ENCODE assay signal across 17 cellular contexts in genomic region chr9:98978231-98978681, GRCh38. TPM values are rescaled to one million over a fixed set of nuclear protein-coding genes. Genes with fewer than 3 reads are reported as not detected.
DNase-seq lines count a peak whose midpoint lies in the region; ATAC-seq and TF ChIP-seq lines count a peak whose summit lies in the region.
"Had no signal": no experiment of that assay in that cellular context is flagged by ENCODE, and none has a peak within 500 bp of the region (broad histone marks: within the 10 kb centered on the region; RNA-seq: fewer than 3 reads in every experiment).

No MANE protein-coding gene starts in this region.

- no peak for TF ChIP-seq CTCF in brain (conservative IDR thresholded peaks at IDR 0.05)
- no peak for TF ChIP-seq CTCF in left lung (IDR thresholded peaks at IDR 0.05)
- no peak for TF ChIP-seq CTCF in stomach (IDR thresholded peaks at IDR 0.05)
- TF ChIP-seq CTCF in GM10248 (IDR thresholded peaks at IDR 0.05; ENCODE audit: control extremely low read depth, extremely low read depth, low read depth, missing control alignments) = no peak

- H3K4me1 ChIP-seq in HUES64 (ENCODE audit: insufficient read depth, low read length) (peaks cover 16% of the 10 kb centered on the region), left lung (peaks cover 6 to 11% of the 10 kb centered on the region in 2 donors), stomach (peaks cover 13 to 39% (median 25%) of the 10 kb centered on the region in 4 donors)

- H3K36me3 ChIP-seq in HUES64 (ENCODE audit: insufficient read depth, low read length) = no peaks in the 10 kb centered on the region
- H3K36me3 ChIP-seq in left lung = no peaks in the 10 kb centered on the region
- H3K36me3 ChIP-seq in stomach = no peaks in the 10 kb centered on the region
- H3K36me3 ChIP-seq: cardiac muscle cell had no signal

- peak overlapping the region in 4 of 5 experiments; percentile 72 to 94 (median 82) for H3K27ac Mint-ChIP-seq in brain
- no peak overlapping the region for H3K27ac Mint-ChIP-seq in activated CD4-positive, alpha-beta memory T cell treated with anti-CD3 and anti-CD28 coated beads for 36 hours
- H3K27ac Mint-ChIP-seq: stimulated activated naive CD8-positive, alpha-beta T cell treated with anti-CD3 and anti-CD28 coated beads, Interleukin-15, Interleukin-2, amounts not matched to agents 100 ng/mL and 50 ng/mL, for 24 hours had no signal

- TF ChIP-seq EP300 in stomach (IDR thresholded peaks at IDR 0.05) = no peak

- POLR2A ChIA-PET in activated CD4-positive, alpha-beta memory T cell treated with anti-CD3 and anti-CD28 coated beads for 36 hours (lab: Charles Lee) = no interaction called here
- POLR2A ChIA-PET in GM10248 (lab: Yijun Ruan, JAX) = no interaction called here

- H3K27ac ChIP-seq in HUES64 (ENCODE audit: low read depth, low read length) = peak overlapping the region; percentile 39; the same call in 1 of the 2 replicates
- H3K27ac ChIP-seq in left lung = peak overlapping the region; percentile 26 to 33
- H3K27ac ChIP-seq in stomach = peak overlapping the region in 4 of 5 donors; percentile 28 to 85 (median 67)
- H3K27ac ChIP-seq: cardiac muscle cell, epithelial cell of prostate had no signal

- no peak for ATAC-seq in left lung

- peaks cover 0 to 5% (median 0%) of the 10 kb centered on the region in 5 experiments for H3K9me3 Mint-ChIP-seq in brain
- no peaks in the 10 kb centered on the region for H3K9me3 Mint-ChIP-seq in activated CD4-positive, alpha-beta memory T cell treated with anti-CD3 and anti-CD28 coated beads for 36 hours
- H3K9me3 Mint-ChIP-seq: stimulated activated naive CD8-positive, alpha-beta T cell treated with anti-CD3 and anti-CD28 coated beads, Interleukin-15, Interleukin-2, amounts not matched to agents 100 ng/mL and 50 ng/mL, for 24 hours had no signal

- 21% methylated on average over 5 of the region's 5 CpGs for WGBS in HUES64
- WGBS in stomach, 5 donors = 39 to 49% (median 46%) methylated on average over 5 of the region's 5 CpGs

- H3K4me3 ChIP-seq in HUES64 (ENCODE audit: low read length) = no peak overlapping the region
- no peak overlapping the region for H3K4me3 ChIP-seq in left lung
- no peak overlapping the region for H3K4me3 ChIP-seq in stomach
- H3K4me3 ChIP-seq: cardiac muscle cell had no signal

- peaks cover 18% of the 10 kb centered on the region for H3K27me3 Mint-ChIP-seq in brain
- peaks cover 8% of the 10 kb centered on the region for H3K27me3 Mint-ChIP-seq in activated CD4-positive, alpha-beta memory T cell treated with anti-CD3 and anti-CD28 coated beads for 36 hours

- H3K9me3 ChIP-seq in HUES64 (ENCODE audit: insufficient read depth, low read depth, low read length) (no peaks in the 10 kb centered on the region), left lung (no peaks in the 10 kb centered on the region), stomach (no peaks in the 10 kb centered on the region)

- intact Hi-C loops in left lung (cut with DNase I) (no loop called here), stomach (cut with DNase I; ENCODE audit: low total_unique reads) (no loop called here)
- intact Hi-C loops in activated CD4-positive, alpha-beta memory T cell treated with anti-CD3 and anti-CD28 coated beads for 36 hours (cut with micrococcal nuclease) = no loop called here

- H3K4me1 Mint-ChIP-seq in brain = peaks cover 54% of the 10 kb centered on the region
- H3K4me1 Mint-ChIP-seq in activated CD4-positive, alpha-beta memory T cell treated with anti-CD3 and anti-CD28 coated beads for 36 hours (ENCODE audit: low read depth) = peaks cover 6% of the 10 kb centered on the region

- TF ChIP-seq POLR2A in stomach (IDR thresholded peaks at IDR 0.05) = no peak

- CTCF ChIA-PET in activated CD4-positive, alpha-beta memory T cell treated with anti-CD3 and anti-CD28 coated beads for 36 hours (lab: Charles Lee) = interaction anchor here (0.8 to 7.7 kb wide), 4 partner anchors 11 to 162 kb away, joined by 3 to 80 read pairs (median 33); no protein-coding TSS in a partner anchor
- CTCF ChIA-PET in GM10248 (lab: Yijun Ruan, JAX) = interaction anchor here (1.1 to 8.6 kb wide), 10 partner anchors 9 to 163 kb away, joined by 3 to 97 read pairs (median 5); no protein-coding TSS in a partner anchor

- no peak overlapping the region for H3K9ac ChIP-seq in HUES64 (ENCODE audit: low read depth, low read length)

- no peak for DNase-seq in left lung
- no peak for DNase-seq in stomach
- DNase-seq in NCI-H510A treated with DMSO at 0.1 percent for 48 hours (lab: John Stamatoyannopoulos, UW) = no peak
- DNase-seq in activated CD4-positive, alpha-beta memory T cell treated with anti-CD3 and anti-CD28 coated beads for 36 hours = no peak
- DNase-seq in GM10248 (ENCODE audit: extremely low spot score) = no peak
- no peak for DNase-seq in NCI-H748 (lab: John Stamatoyannopoulos, UW; ENCODE audit: unreplicated experiment)
- DNase-seq: activated CD4-positive, alpha-beta T cell treated with anti-CD3 and anti-CD28 coated beads, Interleukin-2, amount 50 U/mL, for 1 hour; CD4-positive, CD25-positive, alpha-beta regulatory T cell; NCI-H510A; retina; T-helper 2 cell had no signal

- H3K4me3 Mint-ChIP-seq in brain = peak overlapping the region in 3 of 5 experiments; percentile 29 to 66 (median 44)
- no peak overlapping the region for H3K4me3 Mint-ChIP-seq in activated CD4-positive, alpha-beta memory T cell treated with anti-CD3 and anti-CD28 coated beads for 36 hours
- H3K4me3 Mint-ChIP-seq: CD4-positive, CD25-positive, alpha-beta regulatory T cell; stimulated activated naive CD8-positive, alpha-beta T cell treated with anti-CD3 and anti-CD28 coated beads, Interleukin-15, Interleukin-2, amounts not matched to agents 100 ng/mL and 50 ng/mL, for 24 hours had no signal

- H3K27me3 ChIP-seq in HUES64 (ENCODE audit: insufficient read depth, low read length) = peaks cover 40% of the 10 kb centered on the region
- H3K27me3 ChIP-seq in left lung = peaks cover 0 to 15% of the 10 kb centered on the region in 2 donors
- peaks cover 0 to 6% (median 0%) of the 10 kb centered on the region in 3 donors for H3K27me3 ChIP-seq in stomach

- no peaks in the 10 kb centered on the region for H3K36me3 Mint-ChIP-seq in brain
- H3K36me3 Mint-ChIP-seq in activated CD4-positive, alpha-beta memory T cell treated with anti-CD3 and anti-CD28 coated beads for 36 hours = no peaks in the 10 kb centered on the region
- H3K36me3 Mint-ChIP-seq: CD4-positive, CD25-positive, alpha-beta regulatory T cell had no signal

RNA-seq across cellular contexts. Expression of gene COL15A1, which starts 34.5 kb away (rescaled TPM):
- 0.10 TPM for polyA plus RNA-seq in HUES64 (2013, experiment 1 of 2)
- 0.13 TPM for polyA plus RNA-seq in HUES64 (2013, experiment 2 of 2)
- 1.1 TPM for polyA plus RNA-seq in brain (ENCODE audit: insufficient read depth, low read depth, low replicate concordance)
- 10 to 100 TPM; 42.7 to 58.4 TPM for total RNA-seq in left lung
- 100 to 1,000 TPM in 2 of 5 donors, 10 to 100 TPM in 3; 26.3 to 173 (median 32.2) TPM for total RNA-seq in stomach
- polyA plus RNA-seq in stomach = 10 to 100 TPM; 10.7 to 13.3 (median 12.0) TPM
- total RNA-seq in activated CD4-positive, alpha-beta memory T cell treated with anti-CD3 and anti-CD28 coated beads for 36 hours = under 1 TPM; 0.12 to 0.14 TPM
- total RNA-seq: CD4-positive, CD25-positive, alpha-beta regulatory T cell; lung microvascular endothelial cell had no signal

Comparison
In these comparisons a context has a peak if more than half of its experiments do, and no peak if none do; other contexts are left out.
1. RNA of gene COL15A1, which starts 34.5 kb away (total RNA-seq): 42.7 to 58.4 TPM in left lung and 26.3 to 173 TPM in stomach; 0.12 to 0.14 TPM in activated CD4-positive, alpha-beta memory T cell treated with anti-CD3 and anti-CD28 coated beads for 36 hours; every median in the first group is over 10 times any median in the second.
2. Peak in every context shown above with its lines, with median percentiles within 50 percentile points of each other: H3K27ac ChIP-seq.